ENCODE assay signal across 11 cellular contexts in genomic region chr12:71469235-71469873, GRCh38. TPM values are rescaled to one million over a fixed set of nuclear protein-coding genes. Genes with fewer than 3 reads are reported as not detected.
A peak's percentile ranks its signal among the peaks of the same experiment; 100 is the strongest.
DNase-seq lines count a peak whose midpoint lies in the region; ATAC-seq and TF ChIP-seq lines count a peak whose summit lies in the region.
"Had no signal": no experiment of that assay in that cellular context is flagged by ENCODE, and none has a peak within 500 bp of the region (broad histone marks: within the 10 kb centered on the region; RNA-seq: fewer than 3 reads in every experiment).

No MANE protein-coding gene starts in this region.

- H3K4me3 ChIP-seq in BE2C (ENCODE audit: low read depth, low read length) = no peak overlapping the region
- no peak overlapping the region for H3K4me3 ChIP-seq in IMR-90 (ENCODE audit: insufficient read depth, low read depth, low read length)
- no peak overlapping the region for H3K4me3 ChIP-seq in brain microvascular endothelial cell (ENCODE audit: low read depth, low read length)
- no peak overlapping the region for H3K4me3 ChIP-seq in mucosa of descending colon

- no peak overlapping the region for H3K56ac ChIP-seq in IMR-90 (ENCODE audit: extremely low read depth, insufficient read depth, low read length)

- POLR2A ChIA-PET in IMR-90 (lab: Charles Lee; ENCODE audit: unreplicated experiment) = no interaction called here

- 61% methylated on average over 2 of the region's 18 CpGs; no CpG with 5 or more reads in 1 of the 2 experiments for WGBS in IMR-90 (ENCODE audit: extremely low coverage in 2 of 2, insufficient read length in 1 of 2), 2 experiments

- no peak overlapping the region for H3K4me2 ChIP-seq in IMR-90 (ENCODE audit: low read depth, low read length)

- no peak for TF ChIP-seq POLR2A in IMR-90 (IDR thresholded peaks at IDR 0.05; ENCODE audit: low read depth, low read length)

- dilution Hi-C loops in IMR-90 (cut with HindIII; ENCODE audit: low sequenced_read_pairs, unreplicated experiment) = no loop called here

- H2BK20ac ChIP-seq in IMR-90 (ENCODE audit: low read depth, low read length) = peak overlapping the region; percentile 71; the same call in 1 of the 2 replicates

- H3K36me3 ChIP-seq in BE2C = peaks cover 8% of the 10 kb centered on the region
- H3K36me3 ChIP-seq in IMR-90 (ENCODE audit: control insufficient read depth, insufficient read depth, low read length) = no peaks in the 10 kb centered on the region
- no peaks in the 10 kb centered on the region for H3K36me3 ChIP-seq in brain microvascular endothelial cell (replicated peaks)
- no peaks in the 10 kb centered on the region for H3K36me3 ChIP-seq in mucosa of descending colon (ENCODE audit: low read depth)

- peak overlapping the region; percentile 30 for H2AK9ac ChIP-seq in IMR-90 (replicated peaks; ENCODE audit: low read depth, low read length, poor library complexity)

- no peak overlapping the region for H3K18ac ChIP-seq in IMR-90 (ENCODE audit: low read depth, low read length)

- H3K9me3 ChIP-seq in BE2C (no peaks in the 10 kb centered on the region), IMR-90 (ENCODE audit: control insufficient read depth, insufficient read depth, low read length) (no peaks in the 10 kb centered on the region), mucosa of descending colon (no peaks in the 10 kb centered on the region)

- CTCF ChIA-PET in IMR-90 (lab: Yijun Ruan, JAX) = no interaction called here

- intact Hi-C loops in IMR-90 (cut with micrococcal nuclease) (no loop called here), mucosa of descending colon (cut with DNase I, micrococcal nuclease) (no loop called here)

- 0 out of 2 replicates have a peak, but pooled peaks cover 3% of the 10 kb centered on the region for H3K9me1 ChIP-seq in IMR-90 (ENCODE audit: insufficient read depth, low read length)

- H4K5ac ChIP-seq in IMR-90 (ENCODE audit: low read depth, low read length) = no peak overlapping the region

- no peaks in the 10 kb centered on the region for H4K20me1 ChIP-seq in IMR-90 (ENCODE audit: insufficient read depth, low read length)

- ATAC-seq in IMR-90 (ENCODE audit: low read depth) = peak; percentile 59
- ATAC-seq in mucosa of descending colon = peak; percentile 10
- ATAC-seq in HG03342 (IDR thresholded peaks at IDR 0.05; ENCODE audit: unreplicated experiment) = no peak
- no peak for ATAC-seq in GM18498 (IDR thresholded peaks at IDR 0.05; ENCODE audit: unreplicated experiment)

- H2AK5ac ChIP-seq in IMR-90 (ENCODE audit: low read depth, low read length) = no peak overlapping the region; the same call in 1 of the 2 replicates

- peaks cover 14% of the 10 kb centered on the region for H3K4me1 ChIP-seq in BE2C
- H3K4me1 ChIP-seq in IMR-90 (ENCODE audit: control insufficient read depth, insufficient read depth, low read length) = no peaks in the 10 kb centered on the region
- H3K4me1 ChIP-seq in mucosa of descending colon (ENCODE audit: low read depth) = no peaks in the 10 kb centered on the region

- H3K4ac ChIP-seq in IMR-90 (ENCODE audit: low read depth, low read length) = no peak overlapping the region

- in situ Hi-C loops in IMR-90 (cut with MboI; ENCODE audit: low sequenced_read_pairs) = no loop called here
- in situ Hi-C loops in brain microvascular endothelial cell (cut with HindIII; ENCODE audit: low pct_ligation_motif_present, low sequenced_read_pairs) = no loop called here

- H2BK120ac ChIP-seq in IMR-90 (ENCODE audit: low read depth, low read length) = peak overlapping the region; percentile 68; the same call in 1 of the 2 replicates

- DNase-seq in BE2C (peak; percentile 70), IMR-90 (peak; percentile 69), brain microvascular endothelial cell (peak; percentile 48), mucosa of descending colon (no peak), DMS 273 (lab: John Stamatoyannopoulos, UW; ENCODE audit: unreplicated experiment) (no peak), dermis blood vessel endothelial cell (no peak)
- DNase-seq: stimulated activated CD4-positive, alpha-beta T cell treated with anti-CD3 and anti-CD28 coated beads, Interleukin-4, amount 100 ng/mL, for 1 hour had no signal

- no peak overlapping the region for H3K14ac ChIP-seq in IMR-90 (replicated peaks; ENCODE audit: low read depth, low read length)

- no TSS peak for BruUV-seq in IMR-90 (replicated peaks; lab: Mats Ljungman, UMichigan)

- H3K79me1 ChIP-seq in IMR-90 (ENCODE audit: low read depth in 1 of 2, low read length in 2 of 2) = no peaks in the 10 kb centered on the region

- no peaks in the 10 kb centered on the region for H3K27me3 ChIP-seq in BE2C
- peaks cover 10% of the 10 kb centered on the region for H3K27me3 ChIP-seq in IMR-90 (ENCODE audit: control insufficient read depth, insufficient read depth, low read length)
- H3K27me3 ChIP-seq in brain microvascular endothelial cell (replicated peaks) = no peaks in the 10 kb centered on the region

- no peak overlapping the region for H2BK15ac ChIP-seq in IMR-90 (ENCODE audit: low read depth, low read length)

- no peak overlapping the region for H3K9ac ChIP-seq in IMR-90 (ENCODE audit: low read depth, low read length)

- no peak overlapping the region for H4K91ac ChIP-seq in IMR-90 (ENCODE audit: insufficient read depth, low read depth, low read length)

- TF ChIP-seq CTCF in BE2C (IDR thresholded peaks at IDR 0.05; ENCODE audit: low read depth, low read length) (no peak), IMR-90 (conservative IDR thresholded peaks at IDR 0.05; ENCODE audit: low read depth, low read length) (no peak), brain microvascular endothelial cell (IDR thresholded peaks at IDR 0.05; ENCODE audit: low read depth, low read length, missing control alignments) (no peak), mucosa of descending colon (IDR thresholded peaks at IDR 0.05) (no peak)

- H3K23ac ChIP-seq in IMR-90 (ENCODE audit: low read depth, low read length) = no peak overlapping the region

- TF ChIP-seq RAD21 in IMR-90 (IDR thresholded peaks at IDR 0.05; ENCODE audit: low read length) = no peak

- H4K8ac ChIP-seq in IMR-90 (ENCODE audit: low read depth in 2 of 2, low read length in 2 of 2) = no peak overlapping the region

- no peak overlapping the region for H2BK5ac ChIP-seq in IMR-90 (ENCODE audit: low read depth, low read length, poor library complexity, severe bottlenecking)

- H3K27ac ChIP-seq in IMR-90 (ENCODE audit: insufficient read depth, low read length) (no peak overlapping the region), brain microvascular endothelial cell (no peak overlapping the region)
- H3K27ac ChIP-seq: C4-2B had no signal

- peak overlapping the region; percentile 72 for H2AFZ ChIP-seq in IMR-90 (replicated peaks; ENCODE audit: low read length, poor library complexity)

TF ChIP-seq in IMR-90, 13 proteins besides CTCF, POLR2A, EP300 and RAD21:
- TF ChIP-seq USF2 (IDR thresholded peaks at IDR 0.05; ENCODE audit: low read depth, low read length) (no peak), MXI1 (IDR thresholded peaks at IDR 0.05; ENCODE audit: borderline replicate concordance, low read depth, low read length) (no peak), SMC3 (IDR thresholded peaks at IDR 0.05; ENCODE audit: low read depth, low read length) (no peak), CHD1 (IDR thresholded peaks at IDR 0.05; ENCODE audit: low read depth, low read length) (no peak), MAFK (IDR thresholded peaks at IDR 0.05; ENCODE audit: low read depth, low read length) (no peak), MAZ (IDR thresholded peaks at IDR 0.05; ENCODE audit: borderline replicate concordance, low read depth, low read length) (no peak), BHLHE40 (IDR thresholded peaks at IDR 0.05; ENCODE audit: low read depth, low read length) (no peak), CEBPB (IDR thresholded peaks at IDR 0.05; ENCODE audit: low read depth, low read length) (peak; percentile 78), FOS (IDR thresholded peaks at IDR 0.05; ENCODE audit: low read depth, low read length) (peak; percentile 50), NFE2L2 (IDR thresholded peaks at IDR 0.05; ENCODE audit: low read depth, low read length) (no peak)
- TF ChIP-seq, protein P1, sequence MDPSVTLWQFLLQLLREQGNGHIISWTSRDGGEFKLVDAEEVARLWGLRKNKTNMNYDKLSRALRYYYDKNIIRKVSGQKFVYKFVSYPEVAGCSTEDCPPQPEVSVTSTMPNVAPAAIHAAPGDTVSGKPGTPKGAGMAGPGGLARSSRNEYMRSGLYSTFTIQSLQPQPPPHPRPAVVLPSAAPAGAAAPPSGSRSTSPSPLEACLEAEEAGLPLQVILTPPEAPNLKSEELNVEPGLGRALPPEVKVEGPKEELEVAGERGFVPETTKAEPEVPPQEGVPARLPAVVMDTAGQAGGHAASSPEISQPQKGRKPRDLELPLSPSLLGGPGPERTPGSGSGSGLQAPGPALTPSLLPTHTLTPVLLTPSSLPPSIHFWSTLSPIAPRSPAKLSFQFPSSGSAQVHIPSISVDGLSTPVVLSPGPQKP (IDR thresholded peaks at IDR 0.05; ENCODE audit: borderline replicate concordance, low read depth, low read length) = no peak

RNA-seq across cellular contexts. Expression of gene LGR5, which starts 29.8 kb away (rescaled TPM):
- 16.3 TPM for polyA plus RNA-seq in BE2C (2012; ENCODE audit: insufficient read depth, insufficient read length, low read depth)
- not detected in 2 replicates for total RNA-seq in IMR-90 (2012; rRNA removed)
- polyA plus RNA-seq in IMR-90 (2012; rRNA removed) = not detected in 2 replicates
- polyA plus RNA-seq in IMR-90 (2012; cell fraction: cytosol; rRNA removed) = not detected in 2 replicates
- not detected in 2 replicates for polyA plus RNA-seq in IMR-90 (2012; cell fraction: nucleus; rRNA removed; ENCODE audit: low replicate concordance)
- total RNA-seq in mucosa of descending colon = 1 to 10 TPM; 1.5 to 6.7 (median 4.4) TPM
- not detected in 2 replicates for total RNA-seq in dermis blood vessel endothelial cell
- total RNA-seq: endothelial cell of umbilical vein had no signal
- polyA plus RNA-seq: endothelial cell of umbilical vein had no signal

Comparison
In these comparisons a context has a peak if more than half of its experiments do, and no peak if none do; other contexts are left out.
1. DNase-seq: peak in BE2C (single experiment), IMR-90 (single experiment) and brain microvascular endothelial cell (single experiment); none in mucosa of descending colon (0 of 3), DMS 273 (single experiment) and dermis blood vessel endothelial cell (single experiment).
2. ATAC-seq: peak in IMR-90 (single experiment) and mucosa of descending colon (single experiment); none in HG03342 (single experiment) and GM18498 (single experiment).